21 cellular contexts compared by ENCODE assay signal in genomic region chr3:143414571-143415253, GRCh38.
"Had no signal": no experiment of that assay in that cellular context is flagged by ENCODE, and none has a peak within 500 bp of the region (broad histone marks: within the 10 kb centered on the region; RNA-seq: fewer than 3 reads in every experiment).

No MANE protein-coding gene starts in this region.

- FAIRE-seq: bronchial epithelial cell, endometrium, frontal cortex, kidney, urothelium cell line had no signal

- H3K27me3 Mint-ChIP-seq: activated CD4-positive, alpha-beta memory T cell treated with anti-CD3 and anti-CD28 coated beads for 36 hours; activated naive CD4-positive, alpha-beta T cell treated with anti-CD3 and anti-CD28 coated beads, Interleukin-2, amount 10 ng/mL, durations not matched to agents 7 days and 5 days; stimulated activated naive B cell treated with anti-CD40 and anti-IgM and Interleukin-4, amounts not matched to agents 10 μg/mL and 1 μg/mL and 100 μg/mL, for 72 hours had no signal

- H3K27ac ChIP-seq: sigmoid colon, spleen, thyroid gland, WERI-Rb-1 had no signal

- ATAC-seq: left lobe of liver had no signal

- H3K36me3 Mint-ChIP-seq: activated naive CD4-positive, alpha-beta T cell treated with anti-CD3 and anti-CD28 coated beads, Interleukin-2, amount 10 ng/mL, durations not matched to agents 7 days and 5 days had no signal

- DNase-seq: activated CD4-positive, alpha-beta memory T cell treated with anti-CD3 and anti-CD28 coated beads for 36 hours; activated naive CD4-positive, alpha-beta T cell treated with anti-CD3 and anti-CD28 coated beads, Interleukin-2, amount 10 ng/mL, durations not matched to agents 7 days and 5 days; cerebellar nuclear complex; cortex of kidney; erythroblast; head of caudate nucleus; kidney; midbrain; sigmoid colon; spleen; stimulated activated CD4-positive, alpha-beta T cell treated with anti-CD3 and anti-CD28 coated beads, Interleukin-4, amount 100 ng/mL, for 4 hours; stimulated activated naive B cell treated with anti-CD40 and anti-IgM and Interleukin-4, amounts not matched to agents 10 μg/mL and 1 μg/mL and 100 μg/mL, for 72 hours; thyroid gland; WERI-Rb-1 had no signal

- H3K27me3 ChIP-seq: sigmoid colon, spleen, thyroid gland had no signal

- H3K4me3 Mint-ChIP-seq: activated CD4-positive, alpha-beta memory T cell treated with anti-CD3 and anti-CD28 coated beads for 36 hours; activated naive CD4-positive, alpha-beta T cell treated with anti-CD3 and anti-CD28 coated beads, Interleukin-2, amount 10 ng/mL, durations not matched to agents 7 days and 5 days; nephron; stimulated activated naive B cell treated with anti-CD40 and anti-IgM and Interleukin-4, amounts not matched to agents 10 μg/mL and 1 μg/mL and 100 μg/mL, for 72 hours had no signal

- H3K4me1 Mint-ChIP-seq: nephron had no signal

- H3K36me3 ChIP-seq: sigmoid colon, spleen, thyroid gland, WERI-Rb-1 had no signal

- H3K4me3 ChIP-seq: sigmoid colon, spleen, thyroid gland had no signal

- H3K9me3 Mint-ChIP-seq: activated CD4-positive, alpha-beta memory T cell treated with anti-CD3 and anti-CD28 coated beads for 36 hours; activated naive CD4-positive, alpha-beta T cell treated with anti-CD3 and anti-CD28 coated beads, Interleukin-2, amount 10 ng/mL, durations not matched to agents 7 days and 5 days; activated T-helper 2 cell treated with anti-CD3 and anti-CD28 coated beads, Interferon-gamma antibody, Interleukin-2, Interleukin-4, amounts not matched to agents 10 μg/mL and 5 μg/mL and 100 μg/mL, durations not matched to agents 14 hours and 24 hours and 36 hours had no signal

- H3K4me1 ChIP-seq: sigmoid colon, thyroid gland had no signal

- H3K9me3 ChIP-seq: sigmoid colon, spleen, thyroid gland had no signal

- H3K27ac Mint-ChIP-seq: activated CD4-positive, alpha-beta memory T cell treated with anti-CD3 and anti-CD28 coated beads for 36 hours; activated naive CD4-positive, alpha-beta T cell treated with anti-CD3 and anti-CD28 coated beads, Interleukin-2, amount 10 ng/mL, durations not matched to agents 7 days and 5 days; activated T-helper 2 cell treated with anti-CD3 and anti-CD28 coated beads, Interferon-gamma antibody, Interleukin-2, Interleukin-4, amounts not matched to agents 10 μg/mL and 5 μg/mL and 100 μg/mL, durations not matched to agents 14 hours and 24 hours and 36 hours; nephron; stimulated activated naive B cell treated with anti-CD40 and anti-IgM and Interleukin-4, amounts not matched to agents 10 μg/mL and 1 μg/mL and 100 μg/mL, for 72 hours had no signal
